ENCODE assay signal across 1 cellular context in the genomic region with DNA sequence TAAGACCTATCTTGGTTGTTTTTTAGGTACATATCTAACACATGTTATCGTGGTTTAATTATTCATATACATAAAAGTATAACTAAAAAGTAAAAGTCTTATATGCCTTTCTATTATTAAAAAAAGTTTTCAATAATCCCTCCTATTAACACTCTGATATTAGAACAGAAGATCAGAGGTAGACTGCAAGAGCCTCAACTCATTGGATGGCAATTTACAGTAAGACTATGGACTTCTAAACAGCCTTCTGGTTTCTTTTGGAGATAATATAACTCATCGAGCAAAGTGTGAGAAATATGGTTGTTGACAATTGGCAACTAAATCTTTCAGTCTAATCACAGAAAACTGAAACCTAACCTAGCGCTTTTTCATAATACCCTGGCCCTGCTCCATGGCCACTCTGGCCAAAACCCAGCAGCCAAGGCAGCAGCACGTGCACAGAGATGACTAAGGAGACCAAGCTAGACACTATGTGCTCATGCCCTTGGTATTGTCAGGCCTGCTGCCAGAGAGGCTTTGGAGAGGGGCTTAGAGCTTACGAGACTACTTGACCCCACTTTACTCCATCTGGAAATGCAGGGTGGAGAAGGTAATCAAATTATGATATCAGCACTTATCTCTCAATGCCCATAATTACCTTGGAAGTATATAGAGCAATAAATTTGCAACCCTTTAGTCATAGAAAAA.
TF ChIP-seq lines count a peak whose summit lies in the region.

No MANE protein-coding gene starts in this region.

TF ChIP-seq in HEK293, 187 proteins besides CTCF, POLR2A, EP300 and RAD21 (continued from another document and continues in another):
- TF ChIP-seq, protein P1, sequence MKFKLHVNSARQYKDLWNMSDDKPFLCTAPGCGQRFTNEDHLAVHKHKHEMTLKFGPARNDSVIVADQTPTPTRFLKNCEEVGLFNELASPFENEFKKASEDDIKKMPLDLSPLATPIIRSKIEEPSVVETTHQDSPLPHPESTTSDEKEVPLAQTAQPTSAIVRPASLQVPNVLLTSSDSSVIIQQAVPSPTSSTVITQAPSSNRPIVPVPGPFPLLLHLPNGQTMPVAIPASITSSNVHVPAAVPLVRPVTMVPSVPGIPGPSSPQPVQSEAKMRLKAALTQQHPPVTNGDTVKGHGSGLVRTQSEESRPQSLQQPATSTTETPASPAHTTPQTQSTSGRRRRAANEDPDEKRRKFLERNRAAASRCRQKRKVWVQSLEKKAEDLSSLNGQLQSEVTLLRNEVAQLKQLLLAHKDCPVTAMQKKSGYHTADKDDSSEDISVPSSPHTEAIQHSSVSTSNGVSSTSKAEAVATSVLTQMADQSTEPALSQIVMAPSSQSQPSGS (tag by site-specific recombination; IDR thresholded peaks at IDR 0.05; ENCODE audit: low read depth), result peak; percentile 66
- TF ChIP-seq, protein P2, sequence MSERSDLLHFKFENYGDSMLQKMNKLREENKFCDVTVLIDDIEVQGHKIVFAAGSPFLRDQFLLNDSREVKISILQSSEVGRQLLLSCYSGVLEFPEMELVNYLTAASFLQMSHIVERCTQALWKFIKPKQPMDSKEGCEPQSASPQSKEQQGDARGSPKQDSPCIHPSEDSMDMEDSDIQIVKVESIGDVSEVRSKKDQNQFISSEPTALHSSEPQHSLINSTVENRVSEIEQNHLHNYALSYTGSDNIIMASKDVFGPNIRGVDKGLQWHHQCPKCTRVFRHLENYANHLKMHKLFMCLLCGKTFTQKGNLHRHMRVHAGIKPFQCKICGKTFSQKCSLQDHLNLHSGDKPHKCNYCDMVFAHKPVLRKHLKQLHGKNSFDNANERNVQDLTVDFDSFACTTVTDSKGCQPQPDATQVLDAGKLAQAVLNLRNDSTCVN (tag by site-specific recombination; optimal IDR thresholded peaks at IDR 0.05), result no peak
- TF ChIP-seq, protein P3, sequence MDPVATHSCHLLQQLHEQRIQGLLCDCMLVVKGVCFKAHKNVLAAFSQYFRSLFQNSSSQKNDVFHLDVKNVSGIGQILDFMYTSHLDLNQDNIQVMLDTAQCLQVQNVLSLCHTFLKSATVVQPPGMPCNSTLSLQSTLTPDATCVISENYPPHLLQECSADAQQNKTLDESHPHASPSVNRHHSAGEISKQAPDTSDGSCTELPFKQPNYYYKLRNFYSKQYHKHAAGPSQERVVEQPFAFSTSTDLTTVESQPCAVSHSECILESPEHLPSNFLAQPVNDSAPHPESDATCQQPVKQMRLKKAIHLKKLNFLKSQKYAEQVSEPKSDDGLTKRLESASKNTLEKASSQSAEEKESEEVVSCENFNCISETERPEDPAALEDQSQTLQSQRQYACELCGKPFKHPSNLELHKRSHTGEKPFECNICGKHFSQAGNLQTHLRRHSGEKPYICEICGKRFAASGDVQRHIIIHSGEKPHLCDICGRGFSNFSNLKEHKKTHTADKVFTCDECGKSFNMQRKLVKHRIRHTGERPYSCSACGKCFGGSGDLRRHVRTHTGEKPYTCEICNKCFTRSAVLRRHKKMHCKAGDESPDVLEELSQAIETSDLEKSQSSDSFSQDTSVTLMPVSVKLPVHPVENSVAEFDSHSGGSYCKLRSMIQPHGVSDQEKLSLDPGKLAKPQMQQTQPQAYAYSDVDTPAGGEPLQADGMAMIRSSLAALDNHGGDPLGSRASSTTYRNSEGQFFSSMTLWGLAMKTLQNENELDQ (tag by site-specific recombination; IDR thresholded peaks at IDR 0.05; ENCODE audit: low read depth), result no peak
- no peak for TF ChIP-seq ZNF530 (tag by site-specific recombination; IDR thresholded peaks at IDR 0.05; ENCODE audit: low read depth)
- TF ChIP-seq, protein P4, sequence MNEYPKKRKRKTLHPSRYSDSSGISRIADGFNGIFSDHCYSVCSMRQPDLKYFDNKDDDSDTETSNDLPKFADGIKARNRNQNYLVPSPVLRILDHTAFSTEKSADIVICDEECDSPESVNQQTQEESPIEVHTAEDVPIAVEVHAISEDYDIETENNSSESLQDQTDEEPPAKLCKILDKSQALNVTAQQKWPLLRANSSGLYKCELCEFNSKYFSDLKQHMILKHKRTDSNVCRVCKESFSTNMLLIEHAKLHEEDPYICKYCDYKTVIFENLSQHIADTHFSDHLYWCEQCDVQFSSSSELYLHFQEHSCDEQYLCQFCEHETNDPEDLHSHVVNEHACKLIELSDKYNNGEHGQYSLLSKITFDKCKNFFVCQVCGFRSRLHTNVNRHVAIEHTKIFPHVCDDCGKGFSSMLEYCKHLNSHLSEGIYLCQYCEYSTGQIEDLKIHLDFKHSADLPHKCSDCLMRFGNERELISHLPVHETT (tag by site-specific recombination; IDR thresholded peaks at IDR 0.05), result peak; percentile 97
- TF ChIP-seq, protein P5, sequence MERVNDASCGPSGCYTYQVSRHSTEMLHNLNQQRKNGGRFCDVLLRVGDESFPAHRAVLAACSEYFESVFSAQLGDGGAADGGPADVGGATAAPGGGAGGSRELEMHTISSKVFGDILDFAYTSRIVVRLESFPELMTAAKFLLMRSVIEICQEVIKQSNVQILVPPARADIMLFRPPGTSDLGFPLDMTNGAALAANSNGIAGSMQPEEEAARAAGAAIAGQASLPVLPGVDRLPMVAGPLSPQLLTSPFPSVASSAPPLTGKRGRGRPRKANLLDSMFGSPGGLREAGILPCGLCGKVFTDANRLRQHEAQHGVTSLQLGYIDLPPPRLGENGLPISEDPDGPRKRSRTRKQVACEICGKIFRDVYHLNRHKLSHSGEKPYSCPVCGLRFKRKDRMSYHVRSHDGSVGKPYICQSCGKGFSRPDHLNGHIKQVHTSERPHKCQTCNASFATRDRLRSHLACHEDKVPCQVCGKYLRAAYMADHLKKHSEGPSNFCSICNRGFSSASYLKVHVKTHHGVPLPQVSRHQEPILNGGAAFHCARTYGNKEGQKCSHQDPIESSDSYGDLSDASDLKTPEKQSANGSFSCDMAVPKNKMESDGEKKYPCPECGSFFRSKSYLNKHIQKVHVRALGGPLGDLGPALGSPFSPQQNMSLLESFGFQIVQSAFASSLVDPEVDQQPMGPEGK (tag by site-specific recombination; IDR thresholded peaks at IDR 0.05), result peak; percentile 73
- no peak for TF ChIP-seq SP2 (tag by site-specific recombination; IDR thresholded peaks at IDR 0.05)
- no peak for TF ChIP-seq ZBTB20 (tag by site-specific recombination; IDR thresholded peaks at IDR 0.05)
- TF ChIP-seq KLF9 (tag by site-specific recombination; IDR thresholded peaks at IDR 0.05; ENCODE audit: low read depth), result peak; percentile 27; the same call in 1 of the 2 replicates
- TF ChIP-seq, protein P6, sequence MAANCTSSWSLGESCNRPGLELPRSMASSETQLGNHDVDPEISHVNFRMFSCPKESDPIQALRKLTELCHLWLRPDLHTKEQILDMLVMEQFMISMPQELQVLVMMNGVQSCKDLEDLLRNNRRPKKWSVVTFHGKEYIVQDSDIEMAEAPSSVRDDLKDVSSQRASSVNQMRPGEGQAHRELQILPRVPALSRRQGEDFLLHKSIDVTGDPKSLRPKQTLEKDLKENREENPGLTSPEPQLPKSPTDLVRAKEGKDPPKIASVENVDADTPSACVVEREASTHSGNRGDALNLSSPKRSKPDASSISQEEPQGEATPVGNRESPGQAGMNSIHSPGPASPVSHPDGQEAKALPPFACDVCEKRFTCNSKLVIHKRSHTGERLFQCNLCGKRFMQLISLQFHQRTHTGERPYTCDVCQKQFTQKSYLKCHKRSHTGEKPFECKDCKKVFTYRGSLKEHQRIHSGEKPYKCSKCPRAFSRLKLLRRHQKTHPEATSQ (tag by site-specific recombination; IDR thresholded peaks at IDR 0.05), result no peak
- TF ChIP-seq ZNF837 (tag by site-specific recombination; IDR thresholded peaks at IDR 0.05), result no peak
- peak; percentile 93 for TF ChIP-seq ZNF24 (tag by site-specific recombination; IDR thresholded peaks at IDR 0.05)
- TF ChIP-seq, protein P7, sequence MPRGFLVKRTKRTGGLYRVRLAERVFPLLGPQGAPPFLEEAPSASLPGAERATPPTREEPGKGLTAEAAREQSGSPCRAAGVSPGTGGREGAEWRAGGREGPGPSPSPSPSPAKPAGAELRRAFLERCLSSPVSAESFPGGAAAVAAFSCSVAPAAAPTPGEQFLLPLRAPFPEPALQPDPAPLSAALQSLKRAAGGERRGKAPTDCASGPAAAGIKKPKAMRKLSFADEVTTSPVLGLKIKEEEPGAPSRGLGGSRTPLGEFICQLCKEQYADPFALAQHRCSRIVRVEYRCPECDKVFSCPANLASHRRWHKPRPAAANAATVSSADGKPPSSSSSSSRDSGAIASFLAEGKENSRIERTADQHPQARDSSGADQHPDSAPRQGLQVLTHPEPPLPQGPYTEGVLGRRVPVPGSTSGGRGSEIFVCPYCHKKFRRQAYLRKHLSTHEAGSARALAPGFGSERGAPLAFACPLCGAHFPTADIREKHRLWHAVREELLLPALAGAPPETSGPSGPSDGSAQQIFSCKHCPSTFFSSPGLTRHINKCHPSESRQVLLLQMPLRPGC (tag by site-specific recombination; IDR thresholded peaks at IDR 0.05), result peak; percentile 98
- no peak for TF ChIP-seq ZBTB7A (tag by site-specific recombination; IDR thresholded peaks at IDR 0.05; ENCODE audit: low read depth)
- peak; percentile 72 for TF ChIP-seq ZNF660 (tag by site-specific recombination; IDR thresholded peaks at IDR 0.05)
- TF ChIP-seq, protein P8, sequence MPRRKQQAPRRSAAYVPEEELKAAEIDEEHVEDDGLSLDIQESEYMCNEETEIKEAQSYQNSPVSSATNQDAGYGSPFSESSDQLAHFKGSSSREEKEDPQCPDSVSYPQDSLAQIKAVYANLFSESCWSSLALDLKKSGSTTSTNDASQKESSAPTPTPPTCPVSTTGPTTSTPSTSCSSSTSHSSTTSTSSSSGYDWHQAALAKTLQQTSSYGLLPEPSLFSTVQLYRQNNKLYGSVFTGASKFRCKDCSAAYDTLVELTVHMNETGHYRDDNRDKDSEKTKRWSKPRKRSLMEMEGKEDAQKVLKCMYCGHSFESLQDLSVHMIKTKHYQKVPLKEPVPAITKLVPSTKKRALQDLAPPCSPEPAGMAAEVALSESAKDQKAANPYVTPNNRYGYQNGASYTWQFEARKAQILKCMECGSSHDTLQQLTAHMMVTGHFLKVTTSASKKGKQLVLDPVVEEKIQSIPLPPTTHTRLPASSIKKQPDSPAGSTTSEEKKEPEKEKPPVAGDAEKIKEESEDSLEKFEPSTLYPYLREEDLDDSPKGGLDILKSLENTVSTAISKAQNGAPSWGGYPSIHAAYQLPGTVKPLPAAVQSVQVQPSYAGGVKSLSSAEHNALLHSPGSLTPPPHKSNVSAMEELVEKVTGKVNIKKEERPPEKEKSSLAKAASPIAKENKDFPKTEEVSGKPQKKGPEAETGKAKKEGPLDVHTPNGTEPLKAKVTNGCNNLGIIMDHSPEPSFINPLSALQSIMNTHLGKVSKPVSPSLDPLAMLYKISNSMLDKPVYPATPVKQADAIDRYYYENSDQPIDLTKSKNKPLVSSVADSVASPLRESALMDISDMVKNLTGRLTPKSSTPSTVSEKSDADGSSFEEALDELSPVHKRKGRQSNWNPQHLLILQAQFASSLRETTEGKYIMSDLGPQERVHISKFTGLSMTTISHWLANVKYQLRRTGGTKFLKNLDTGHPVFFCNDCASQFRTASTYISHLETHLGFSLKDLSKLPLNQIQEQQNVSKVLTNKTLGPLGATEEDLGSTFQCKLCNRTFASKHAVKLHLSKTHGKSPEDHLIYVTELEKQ (tag by site-specific recombination; IDR thresholded peaks at IDR 0.05; ENCODE audit: borderline replicate concordance), result peak; percentile 95
- peak; percentile 94 for TF ChIP-seq FEZF1 (tag by site-specific recombination; IDR thresholded peaks at IDR 0.05)
- peak; percentile 94 for TF ChIP-seq IKZF3 (tag by site-specific recombination; IDR thresholded peaks at IDR 0.05)
- TF ChIP-seq ZNF558 (tag by site-specific recombination; IDR thresholded peaks at IDR 0.05), result peak; percentile 75
- no peak for TF ChIP-seq YY1 (tag by site-specific recombination; IDR thresholded peaks at IDR 0.05)
- no peak for TF ChIP-seq TRIM28 (IDR thresholded peaks at IDR 0.05; ENCODE audit: borderline replicate concordance, low read length)
- peak; percentile 79 for TF ChIP-seq ZBTB17 (tag by site-specific recombination; IDR thresholded peaks at IDR 0.05)
- TF ChIP-seq ZNF335 (tag by site-specific recombination; conservative IDR thresholded peaks at IDR 0.05), result no peak
- TF ChIP-seq, protein P9, sequence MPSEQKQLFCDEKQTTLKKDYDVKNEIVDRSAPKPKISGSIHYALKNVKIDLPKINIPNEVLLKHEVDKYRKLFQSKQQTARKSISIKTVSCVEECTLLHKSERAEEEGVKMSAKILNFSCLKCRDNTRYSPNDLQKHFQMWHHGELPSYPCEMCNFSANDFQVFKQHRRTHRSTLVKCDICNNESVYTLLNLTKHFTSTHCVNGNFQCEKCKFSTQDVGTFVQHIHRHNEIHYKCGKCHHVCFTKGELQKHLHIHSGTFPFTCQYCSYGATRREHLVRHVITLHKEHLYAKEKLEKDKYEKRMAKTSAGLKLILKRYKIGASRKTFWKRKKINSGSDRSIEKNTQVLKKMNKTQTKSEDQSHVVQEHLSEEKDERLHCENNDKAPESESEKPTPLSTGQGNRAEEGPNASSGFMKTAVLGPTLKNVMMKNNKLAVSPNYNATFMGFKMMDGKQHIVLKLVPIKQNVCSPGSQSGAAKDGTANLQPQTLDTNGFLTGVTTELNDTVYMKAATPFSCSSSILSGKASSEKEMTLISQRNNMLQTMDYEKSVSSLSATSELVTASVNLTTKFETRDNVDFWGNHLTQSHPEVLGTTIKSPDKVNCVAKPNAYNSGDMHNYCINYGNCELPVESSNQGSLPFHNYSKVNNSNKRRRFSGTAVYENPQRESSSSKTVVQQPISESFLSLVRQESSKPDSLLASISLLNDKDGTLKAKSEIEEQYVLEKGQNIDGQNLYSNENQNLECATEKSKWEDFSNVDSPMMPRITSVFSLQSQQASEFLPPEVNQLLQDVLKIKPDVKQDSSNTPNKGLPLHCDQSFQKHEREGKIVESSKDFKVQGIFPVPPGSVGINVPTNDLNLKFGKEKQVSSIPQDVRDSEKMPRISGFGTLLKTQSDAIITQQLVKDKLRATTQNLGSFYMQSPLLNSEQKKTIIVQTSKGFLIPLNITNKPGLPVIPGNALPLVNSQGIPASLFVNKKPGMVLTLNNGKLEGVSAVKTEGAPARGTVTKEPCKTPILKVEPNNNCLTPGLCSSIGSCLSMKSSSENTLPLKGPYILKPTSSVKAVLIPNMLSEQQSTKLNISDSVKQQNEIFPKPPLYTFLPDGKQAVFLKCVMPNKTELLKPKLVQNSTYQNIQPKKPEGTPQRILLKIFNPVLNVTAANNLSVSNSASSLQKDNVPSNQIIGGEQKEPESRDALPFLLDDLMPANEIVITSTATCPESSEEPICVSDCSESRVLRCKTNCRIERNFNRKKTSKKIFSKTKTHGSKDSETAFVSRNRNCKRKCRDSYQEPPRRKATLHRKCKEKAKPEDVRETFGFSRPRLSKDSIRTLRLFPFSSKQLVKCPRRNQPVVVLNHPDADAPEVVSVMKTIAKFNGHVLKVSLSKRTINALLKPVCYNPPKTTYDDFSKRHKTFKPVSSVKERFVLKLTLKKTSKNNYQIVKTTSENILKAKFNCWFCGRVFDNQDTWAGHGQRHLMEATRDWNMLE (tag by site-specific recombination; conservative IDR thresholded peaks at IDR 0.05; ENCODE audit: low read depth), result peak; percentile 18; the same call in 1 of the 2 replicates
- TF ChIP-seq SALL2 (tag by site-specific recombination; IDR thresholded peaks at IDR 0.05; ENCODE audit: borderline replicate concordance), result no peak
- no peak for TF ChIP-seq ZNF37A (tag by site-specific recombination; IDR thresholded peaks at IDR 0.05)
- 0 out of 2 replicates have a peak, but pooled peaks have one; percentile 41 for TF ChIP-seq ZNF501 (tag by site-specific recombination; IDR thresholded peaks at IDR 0.05)
- peak; percentile 76 for TF ChIP-seq ZFP69B (tag by site-specific recombination; IDR thresholded peaks at IDR 0.05)
- TF ChIP-seq SCRT1 (tag by site-specific recombination; IDR thresholded peaks at IDR 0.05; ENCODE audit: borderline replicate concordance), result 0 out of 2 replicates have a peak, but pooled peaks have one; percentile 18
- TF ChIP-seq ZBTB8A (tag by site-specific recombination; IDR thresholded peaks at IDR 0.05), result 0 out of 2 replicates have a peak, but pooled peaks have one; percentile 16
- peak; percentile 38; the same call in 1 of the 2 replicates for TF ChIP-seq SCRT2 (tag by site-specific recombination; IDR thresholded peaks at IDR 0.05)
- TF ChIP-seq ZNF366 (tag by site-specific recombination; conservative IDR thresholded peaks at IDR 0.05), result peak; percentile 97
